Comparison of ENCODE assay signal across 1 cellular context in genomic region chr14:30779210-30779609, GRCh38.
TF ChIP-seq lines count a peak whose summit lies in the region.

No MANE protein-coding gene starts in this region.

TF ChIP-seq in SK-N-SH treated with all-trans-retinoic acid at 6 μM for 48 hours, 23 proteins besides CTCF, POLR2A, EP300 and RAD21 (continued from another document):
- TF ChIP-seq ESRRG (CRISPR knock-in tag; IDR thresholded peaks at IDR 0.05) = no peak
- TF ChIP-seq ARNTL (CRISPR knock-in tag; IDR thresholded peaks at IDR 0.05; ENCODE audit: borderline replicate concordance, low read depth) = no peak
- no peak for TF ChIP-seq RARB (CRISPR knock-in tag; IDR thresholded peaks at IDR 0.05)
- no peak for TF ChIP-seq ZC3H10 (CRISPR knock-in tag; IDR thresholded peaks at IDR 0.05)
- TF ChIP-seq PPARA (CRISPR knock-in tag; IDR thresholded peaks at IDR 0.05; ENCODE audit: borderline replicate concordance) = no peak
- TF ChIP-seq, protein P1, sequence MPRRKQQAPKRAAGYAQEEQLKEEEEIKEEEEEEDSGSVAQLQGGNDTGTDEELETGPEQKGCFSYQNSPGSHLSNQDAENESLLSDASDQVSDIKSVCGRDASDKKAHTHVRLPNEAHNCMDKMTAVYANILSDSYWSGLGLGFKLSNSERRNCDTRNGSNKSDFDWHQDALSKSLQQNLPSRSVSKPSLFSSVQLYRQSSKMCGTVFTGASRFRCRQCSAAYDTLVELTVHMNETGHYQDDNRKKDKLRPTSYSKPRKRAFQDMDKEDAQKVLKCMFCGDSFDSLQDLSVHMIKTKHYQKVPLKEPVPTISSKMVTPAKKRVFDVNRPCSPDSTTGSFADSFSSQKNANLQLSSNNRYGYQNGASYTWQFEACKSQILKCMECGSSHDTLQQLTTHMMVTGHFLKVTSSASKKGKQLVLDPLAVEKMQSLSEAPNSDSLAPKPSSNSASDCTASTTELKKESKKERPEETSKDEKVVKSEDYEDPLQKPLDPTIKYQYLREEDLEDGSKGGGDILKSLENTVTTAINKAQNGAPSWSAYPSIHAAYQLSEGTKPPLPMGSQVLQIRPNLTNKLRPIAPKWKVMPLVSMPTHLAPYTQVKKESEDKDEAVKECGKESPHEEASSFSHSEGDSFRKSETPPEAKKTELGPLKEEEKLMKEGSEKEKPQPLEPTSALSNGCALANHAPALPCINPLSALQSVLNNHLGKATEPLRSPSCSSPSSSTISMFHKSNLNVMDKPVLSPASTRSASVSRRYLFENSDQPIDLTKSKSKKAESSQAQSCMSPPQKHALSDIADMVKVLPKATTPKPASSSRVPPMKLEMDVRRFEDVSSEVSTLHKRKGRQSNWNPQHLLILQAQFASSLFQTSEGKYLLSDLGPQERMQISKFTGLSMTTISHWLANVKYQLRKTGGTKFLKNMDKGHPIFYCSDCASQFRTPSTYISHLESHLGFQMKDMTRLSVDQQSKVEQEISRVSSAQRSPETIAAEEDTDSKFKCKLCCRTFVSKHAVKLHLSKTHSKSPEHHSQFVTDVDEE (CRISPR knock-in tag; IDR thresholded peaks at IDR 0.05) = no peak
